10 cellular contexts compared by ENCODE assay signal in the genomic region with DNA sequence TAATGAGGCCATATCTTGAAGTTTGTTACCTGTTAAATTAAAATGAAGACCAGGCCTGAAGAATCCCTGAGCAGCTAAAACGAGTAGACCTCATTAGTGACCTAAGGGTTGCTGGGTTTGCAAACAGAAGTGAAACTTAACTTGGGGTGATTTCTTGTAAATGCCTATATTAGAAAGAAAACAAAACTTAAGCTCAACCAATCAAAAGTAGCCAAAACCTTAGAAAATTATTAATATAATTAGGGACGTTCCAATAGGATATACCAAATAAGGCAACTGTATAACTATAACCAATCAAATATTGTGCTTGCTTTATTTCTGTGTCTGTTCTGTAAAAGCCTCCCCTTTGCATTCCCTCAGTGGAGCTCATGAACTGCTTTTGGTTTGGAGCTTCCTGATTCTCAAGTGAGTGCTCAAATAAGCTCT.
DNase-seq lines count a peak whose midpoint lies in the region; ATAC-seq and TF ChIP-seq lines count a peak whose summit lies in the region.
"Had no signal": no experiment of that assay in that cellular context is flagged by ENCODE, and none has a peak within 500 bp of the region (broad histone marks: within the 10 kb centered on the region; RNA-seq: fewer than 3 reads in every experiment).

No MANE protein-coding gene starts in this region.

- H3K9me3 Mint-ChIP-seq in activated CD8-positive, alpha-beta T cell treated with anti-CD3 and anti-CD28 coated beads for 36 hours, result no peaks in the 10 kb centered on the region

- intact Hi-C loops in activated CD8-positive, alpha-beta T cell treated with anti-CD3 and anti-CD28 coated beads for 36 hours (cut with micrococcal nuclease), result no loop called here

- H3K4me3 ChIP-seq in GM12864 (ENCODE audit: low read depth, low read length), result no peak overlapping the region

- no peak overlapping the region for H3K4me3 Mint-ChIP-seq in activated CD8-positive, alpha-beta T cell treated with anti-CD3 and anti-CD28 coated beads for 36 hours

- POLR2A ChIA-PET in activated CD8-positive, alpha-beta T cell treated with anti-CD3 and anti-CD28 coated beads for 36 hours (lab: Charles Lee), result interaction anchor here (0.9 kb wide), 1 partner anchor 138 kb away, joined by 3 read pairs; the partner anchor contains the start of gene VRK2

- DNase-seq in GM12864 (ENCODE audit: low read depth), result peak; percentile 68
- DNase-seq in activated CD8-positive, alpha-beta T cell treated with anti-CD3 and anti-CD28 coated beads for 36 hours, result no peak
- DNase-seq in NCI-H524 (lab: John Stamatoyannopoulos, UW), result no peak
- no peak for DNase-seq in UCSD-AML1 (lab: John Stamatoyannopoulos, UW; ENCODE audit: unreplicated experiment)
- DNase-seq in Kasumi-1 (lab: John Stamatoyannopoulos, UW), result no peak
- DNase-seq in NCI-H82 treated with DMSO at 0.1 percent for 48 hours (lab: John Stamatoyannopoulos, UW; ENCODE audit: unreplicated experiment), result no peak
- DNase-seq: activated effector memory CD4-positive, alpha-beta T cell treated with Interleukin-2 at 50 U/mL for 16 hours; DND-41 had no signal

- peak overlapping the region; percentile 53 for H3K27ac Mint-ChIP-seq in activated CD8-positive, alpha-beta T cell treated with anti-CD3 and anti-CD28 coated beads for 36 hours

- no peaks in the 10 kb centered on the region for H3K36me3 Mint-ChIP-seq in activated CD8-positive, alpha-beta T cell treated with anti-CD3 and anti-CD28 coated beads for 36 hours (ENCODE audit: low read depth)

- no peaks in the 10 kb centered on the region for H3K27me3 Mint-ChIP-seq in activated CD8-positive, alpha-beta T cell treated with anti-CD3 and anti-CD28 coated beads for 36 hours

- ATAC-seq in GM19351 (IDR thresholded peaks at IDR 0.05; ENCODE audit: unreplicated experiment) (peak; percentile 73), HG03025 (IDR thresholded peaks at IDR 0.05; ENCODE audit: low FRiP score, unreplicated experiment) (peak; percentile 73)
- ATAC-seq in activated CD8-positive, alpha-beta T cell treated with anti-CD3 and anti-CD28 coated beads for 36 hours, result no peak

- peaks cover 16% of the 10 kb centered on the region for H3K4me1 Mint-ChIP-seq in activated CD8-positive, alpha-beta T cell treated with anti-CD3 and anti-CD28 coated beads for 36 hours (ENCODE audit: low read depth)

- TF ChIP-seq CTCF in GM12864 (IDR thresholded peaks at IDR 0.05; ENCODE audit: low read depth, low read length, missing control alignments), result no peak
- TF ChIP-seq CTCF in activated CD8-positive, alpha-beta T cell treated with anti-CD3 and anti-CD28 coated beads for 36 hours (IDR thresholded peaks at IDR 0.05), result no peak

- CTCF ChIA-PET in activated CD8-positive, alpha-beta T cell treated with anti-CD3 and anti-CD28 coated beads for 36 hours (lab: Charles Lee), result interaction anchor here (0.9 kb wide), 1 partner anchor 10 kb away, joined by 4 read pairs; no protein-coding TSS in a partner anchor
